Comparison of ENCODE assay signal across 15 cellular contexts in the genomic region with DNA sequence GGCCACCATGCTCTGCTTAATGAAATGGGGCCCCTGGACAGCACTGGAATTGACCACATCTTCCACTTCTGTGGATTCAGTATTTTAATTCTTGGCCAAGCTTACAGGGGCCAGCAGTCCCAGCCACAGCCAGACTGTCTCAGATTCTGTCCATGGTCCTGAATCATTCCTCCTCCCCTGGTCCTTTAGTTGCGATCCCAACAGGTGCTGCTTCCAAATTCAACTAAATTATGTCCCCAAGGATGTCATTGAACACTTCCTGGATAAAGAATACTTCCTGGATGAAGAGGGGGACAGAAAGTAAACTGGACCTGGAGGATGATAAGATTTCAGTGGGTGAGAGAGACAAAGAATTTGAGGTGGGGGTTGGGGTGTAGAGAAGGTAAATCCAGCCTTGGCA.
DNase-seq lines count a peak whose midpoint lies in the region; ATAC-seq lines count a peak whose summit lies in the region.
"Had no signal": no experiment of that assay in that cellular context is flagged by ENCODE, and none has a peak within 500 bp of the region (broad histone marks: within the 10 kb centered on the region; RNA-seq: fewer than 3 reads in every experiment).

No MANE protein-coding gene starts in this region.

- H3K4me1 Mint-ChIP-seq in stimulated activated naive B cell treated with anti-CD40 and anti-IgM and Interleukin-4, amounts not matched to agents 10 μg/mL and 1 μg/mL and 100 μg/mL, for 72 hours = no peaks in the 10 kb centered on the region
- H3K4me1 Mint-ChIP-seq: activated CD8-positive, alpha-beta memory T cell treated with anti-CD3 and anti-CD28 coated beads, Interleukin-2, amount 10 ng/mL, durations not matched to agents 7 days and 5 days had no signal

- H3K27me3 Mint-ChIP-seq in stimulated activated naive B cell treated with anti-CD40 and anti-IgM and Interleukin-4, amounts not matched to agents 10 μg/mL and 1 μg/mL and 100 μg/mL, for 72 hours = peaks cover 10 to 23% of the 10 kb centered on the region in 2 donors

- H3K9me3 Mint-ChIP-seq in stimulated activated naive B cell treated with anti-CD40 and anti-IgM and Interleukin-4, amounts not matched to agents 10 μg/mL and 1 μg/mL and 100 μg/mL, for 72 hours = peaks cover 2 to 4% of the 10 kb centered on the region in 2 donors

- ATAC-seq in HG03045 (IDR thresholded peaks at IDR 0.05; ENCODE audit: unreplicated experiment) = no peak
- ATAC-seq in stimulated activated naive B cell treated with anti-CD40 and anti-IgM and Interleukin-4, amounts not matched to agents 10 μg/mL and 1 μg/mL and 100 μg/mL, for 72 hours (replicated peaks) = no peak
- ATAC-seq in HG03378 (IDR thresholded peaks at IDR 0.05; ENCODE audit: unreplicated experiment) = no peak
- ATAC-seq: activated CD8-positive, alpha-beta memory T cell treated with anti-CD3 and anti-CD28 coated beads, Interleukin-2, amount 10 ng/mL, durations not matched to agents 7 days and 5 days had no signal

- H3K36me3 Mint-ChIP-seq in stimulated activated naive B cell treated with anti-CD40 and anti-IgM and Interleukin-4, amounts not matched to agents 10 μg/mL and 1 μg/mL and 100 μg/mL, for 72 hours = no peaks in the 10 kb centered on the region
- H3K36me3 Mint-ChIP-seq: activated CD8-positive, alpha-beta memory T cell treated with anti-CD3 and anti-CD28 coated beads, Interleukin-2, amount 10 ng/mL, durations not matched to agents 7 days and 5 days had no signal

- no peak overlapping the region for H3K4me3 Mint-ChIP-seq in stimulated activated naive B cell treated with anti-CD40 and anti-IgM and Interleukin-4, amounts not matched to agents 10 μg/mL and 1 μg/mL and 100 μg/mL, for 72 hours
- H3K4me3 Mint-ChIP-seq: activated CD8-positive, alpha-beta memory T cell treated with anti-CD3 and anti-CD28 coated beads, Interleukin-2, amount 10 ng/mL, durations not matched to agents 7 days and 5 days had no signal

- DNase-seq in ACHN = peak; percentile 11
- DNase-seq in HT-29 (ENCODE audit: low spot score) = peak; percentile 36
- DNase-seq in astrocyte of the hippocampus (ENCODE audit: low read depth, low spot score) = peak; percentile 71
- DNase-seq in iris pigment epithelial cell (ENCODE audit: low read depth) = peak; percentile 23
- no peak for DNase-seq in stimulated activated naive B cell treated with anti-CD40 and anti-IgM and Interleukin-4, amounts not matched to agents 10 μg/mL and 1 μg/mL and 100 μg/mL, for 72 hours
- no peak for DNase-seq in NCI-H1694 treated with DMSO at 0.1 percent for 48 hours (lab: John Stamatoyannopoulos, UW)
- DNase-seq: activated CD8-positive, alpha-beta memory T cell treated with anti-CD3 and anti-CD28 coated beads, Interleukin-2, amount 10 ng/mL, durations not matched to agents 7 days and 5 days; amniotic stem cell; DMS53; mesenchymal stem cell; NCI-H2227 treated with DMSO at 0.1 percent for 48 hours; pancreas; PC-9 had no signal

- H3K27ac Mint-ChIP-seq in stimulated activated naive B cell treated with anti-CD40 and anti-IgM and Interleukin-4, amounts not matched to agents 10 μg/mL and 1 μg/mL and 100 μg/mL, for 72 hours = no peak overlapping the region
- H3K27ac Mint-ChIP-seq: activated CD8-positive, alpha-beta memory T cell treated with anti-CD3 and anti-CD28 coated beads, Interleukin-2, amount 10 ng/mL, durations not matched to agents 7 days and 5 days had no signal

- in situ Hi-C loops in ACHN (cut with HindIII; ENCODE audit: low pct_ligation_motif_present, low pct_unique_long_range_greater_than_20kb, low sequenced_read_pairs) = no loop called here

Comparison
In these comparisons a context has a peak if more than half of its experiments do, and no peak if none do; other contexts are left out.
1. DNase-seq: peak in ACHN (single experiment), HT-29 (single experiment), astrocyte of the hippocampus (single experiment) and iris pigment epithelial cell (single experiment); none in stimulated activated naive B cell treated with anti-CD40 and anti-IgM and Interleukin-4, amounts not matched to agents 10 μg/mL and 1 μg/mL and 100 μg/mL, for 72 hours (single experiment) and NCI-H1694 treated with DMSO at 0.1 percent for 48 hours (single experiment).